ENCODE assay signal across 8 cellular contexts in genomic region chr19:49362926-49363264, GRCh38. TPM values are rescaled to one million over a fixed set of nuclear protein-coding genes. Genes with fewer than 3 reads are reported as not detected.
DNase-seq lines count a peak whose midpoint lies in the region; ATAC-seq, FAIRE-seq and TF ChIP-seq lines count a peak whose summit lies in the region.

No MANE protein-coding gene starts in this region.

- H3K9me3 ChIP-seq in A549 (no peaks in the 10 kb centered on the region), colonic mucosa (no peaks in the 10 kb centered on the region), lung (ENCODE audit: control insufficient read depth in 2 of 2, insufficient read depth in 1 of 2, low read length in 1 of 2) (no peaks in the 10 kb centered on the region)

- peak overlapping the region; percentile 99 for H3K4me2 ChIP-seq in A549

- 2% methylated on average over 14 of the region's 14 CpGs for WGBS in A549 (ENCODE audit: missing lambda C conversion rate)
- WGBS in lung, 2 donors, result 1% methylated on average over 14 of the region's 14 CpGs

- H3K36me3 ChIP-seq in colonic mucosa (no peaks in the 10 kb centered on the region), lung (ENCODE audit: control insufficient read depth in 2 of 2, insufficient read depth in 2 of 2, low read length in 2 of 2) (peaks cover 0 to 2% of the 10 kb centered on the region in 2 donors)

- intact Hi-C loops in colonic mucosa (cut with DNase I), result no loop called here

- TF ChIP-seq CTCF in A549 (IDR thresholded peaks at IDR 0.05), result no peak
- TF ChIP-seq CTCF in colonic mucosa (IDR thresholded peaks at IDR 0.05), result no peak
- no peak for TF ChIP-seq CTCF in lung (IDR thresholded peaks at IDR 0.05; ENCODE audit: control extremely low read depth, extremely low read depth)

- DNase-seq in A549 (ENCODE audit: low read depth in 1 of 2, low spot score in 1 of 2) (no peak), HPDE6-E6E7 (ENCODE audit: extremely low spot score) (peak; percentile 20), colonic mucosa (peak; percentile 56), lung (ENCODE audit: low spot score) (peak; percentile 49), hypothalamus (lab: John Stamatoyannopoulos, UW) (no peak), retina (no peak)
- DNase-seq in effector CD8-positive, alpha-beta T cell (lab: John Stamatoyannopoulos, UW), result no peak

- peak overlapping the region; percentile 47 to 58 for H3K9ac ChIP-seq in colonic mucosa (ENCODE audit: low read depth in 2 of 2, low read length in 2 of 2)

- no peak for TF ChIP-seq RAD21 in A549 (conservative IDR thresholded peaks at IDR 0.05 in 1 of 2, IDR thresholded peaks at IDR 0.05 in 1 of 2)

- ATAC-seq in A549, result peak; percentile 18 to 30; a peak in 5 of 6 replicates
- no peak for ATAC-seq in lung (ENCODE audit: insufficient read depth, low FRiP score)
- no peak for ATAC-seq in GM21360 (IDR thresholded peaks at IDR 0.05; ENCODE audit: unreplicated experiment)

- CTCF ChIA-PET in A549 (lab: Yijun Ruan, JAX), result interaction anchor here (0.6 to 2.0 kb wide), 7 partner anchors 10 to 204 kb away, joined by 3 to 10 read pairs (median 4); partner anchors contain the start of gene SLC17A7

- H3K27ac ChIP-seq in A549 (peak overlapping the region; percentile 87 to 90), colonic mucosa (peak overlapping the region; percentile 84), lung (ENCODE audit: low read depth in 1 of 2, low read length in 1 of 2) (peak overlapping the region; percentile 30 to 50)

- TF ChIP-seq EP300 in A549 (IDR thresholded peaks at IDR 0.05), result no peak

- FAIRE-seq in A549 (lab: Jason Lieb, UNC), result no peak

- POLR2A ChIA-PET in A549 (lab: Yijun Ruan, JAX), result interaction anchor here (0.5 to 1.5 kb wide), 5 partner anchors 63 to 231 kb away, joined by 3 to 4 read pairs (median 3); partner anchors contain the start of genes ALDH16A1 and GFY

- TF ChIP-seq POLR2A in A549 (IDR thresholded peaks at IDR 0.05; ENCODE audit: low read length), result no peak

- peak overlapping the region; percentile 88 for H3K4me3 ChIP-seq in A549
- peak overlapping the region; percentile 62 for H3K4me3 ChIP-seq in colonic mucosa
- H3K4me3 ChIP-seq in lung, result no peak overlapping the region

- H3K4me1 ChIP-seq in A549, result peaks cover 15% of the 10 kb centered on the region; the same call in 2 of the 3 replicates
- no peaks in the 10 kb centered on the region for H3K4me1 ChIP-seq in colonic mucosa
- H3K4me1 ChIP-seq in lung (ENCODE audit: control insufficient read depth in 2 of 2, insufficient read depth in 2 of 2, low read length in 2 of 2), result peaks cover 0 to 3% of the 10 kb centered on the region in 2 donors

- H3K27me3 ChIP-seq in colonic mucosa, result no peaks in the 10 kb centered on the region
- H3K27me3 ChIP-seq in lung (ENCODE audit: control insufficient read depth, insufficient read depth), result no peaks in the 10 kb centered on the region

TF ChIP-seq in A549, 52 proteins besides CTCF, POLR2A, EP300 and RAD21:
- TF ChIP-seq ELK1 (IDR thresholded peaks at IDR 0.05; ENCODE audit: low read depth, low read length) (no peak), ESRRA (IDR thresholded peaks at IDR 0.05; ENCODE audit: borderline replicate concordance, low read length) (no peak), JUNB (IDR thresholded peaks at IDR 0.05) (no peak), EHF (CRISPR knock-in tag; IDR thresholded peaks at IDR 0.05) (no peak), CBX8 (IDR thresholded peaks at IDR 0.05) (no peak), PHF8 (IDR thresholded peaks at IDR 0.05; ENCODE audit: borderline replicate concordance, low read depth) (no peak), TFCP2L1 (CRISPR knock-in tag; IDR thresholded peaks at IDR 0.05) (no peak), MAZ (IDR thresholded peaks at IDR 0.05; ENCODE audit: borderline replicate concordance, low read depth, low read length) (no peak), FOSB (CRISPR knock-in tag; IDR thresholded peaks at IDR 0.05) (no peak), SREBF2 (IDR thresholded peaks at IDR 0.05) (no peak)
TF ChIP-seq in A549: peak in this region for 0.

RNA-seq across cellular contexts. Expression of gene TEAD2, which starts 0.7 kb away (rescaled TPM):
- 15.9 and 20.3 TPM in 2 replicates for polyA plus RNA-seq in A549 (2011; rRNA removed)
- 13.0 and 16.5 TPM in 2 replicates for polyA plus RNA-seq in A549 (2012; cell fraction: cytosol; rRNA removed)
- 16.9 and 17.8 TPM in 2 replicates for polyA plus RNA-seq in A549 (2012; cell fraction: nucleus; rRNA removed)
- polyA plus RNA-seq in A549 (2017; fragmentation: RNase III; extraction: RNeasy Plus Mini Kit Qiagen cat#74134 plus additional on column Dnase treatment), result 19.0 to 26.3 TPM (median 25.3 TPM) in 3 replicates
- 36.2 and 44.5 TPM in 2 replicates for polyA minus RNA-seq in A549 (2011; rRNA and poly(A)+ RNA removed)
- total RNA-seq in colonic mucosa, result 10 to 100 TPM; 17.0 to 17.7 TPM
- total RNA-seq in lung, result 10 to 100 TPM; 31.4 to 40.0 TPM
- 10 to 100 TPM; 21.9 to 31.5 TPM for polyA plus RNA-seq in lung

RNA-seq across cellular contexts. Expression of gene DKKL1, which starts 0.8 kb away (rescaled TPM):
- 0.53 and 0.91 TPM in 2 replicates for polyA plus RNA-seq in A549 (2011; rRNA removed)
- 0.61 and 0.73 TPM in 2 replicates for polyA plus RNA-seq in A549 (2012; cell fraction: cytosol; rRNA removed)
- 0.47 and 0.91 TPM in 2 replicates for polyA plus RNA-seq in A549 (2012; cell fraction: nucleus; rRNA removed)
- 0.26 to 0.68 TPM (median 0.37 TPM) in 3 replicates for polyA plus RNA-seq in A549 (2017; fragmentation: RNase III; extraction: RNeasy Plus Mini Kit Qiagen cat#74134 plus additional on column Dnase treatment)
- polyA minus RNA-seq in A549 (2011; rRNA and poly(A)+ RNA removed), result 0.49 and 1.4 TPM in 2 replicates
- total RNA-seq in colonic mucosa, result not detected
- under 1 TPM; 0.85 to 0.95 TPM for total RNA-seq in lung
- under 1 TPM; 0.58 to 0.91 TPM for polyA plus RNA-seq in lung

RNA-seq across cellular contexts. Expression of gene KASH5, which starts 25.2 kb away (rescaled TPM):
- 0.08 TPM in 2 replicates for polyA plus RNA-seq in A549 (2011; rRNA removed)
- 0.03 and 0.09 TPM in 2 replicates for polyA plus RNA-seq in A549 (2012; cell fraction: cytosol; rRNA removed)
- 0.05 and 0.06 TPM in 2 replicates for polyA plus RNA-seq in A549 (2012; cell fraction: nucleus; rRNA removed)
- 0.17 TPM in 1 of 3 replicates, not detected in the others for polyA plus RNA-seq in A549 (2017; fragmentation: RNase III; extraction: RNeasy Plus Mini Kit Qiagen cat#74134 plus additional on column Dnase treatment)
- polyA minus RNA-seq in A549 (2011; rRNA and poly(A)+ RNA removed), result not detected in 2 replicates
- not detected for total RNA-seq in colonic mucosa
- 1 to 10 TPM in 1 of 2 donors, not detected in 1; 2.9 TPM for total RNA-seq in lung
- 1 to 10 TPM in 1 of 2 donors, under 1 TPM in 1; 0.52 to 1.5 TPM for polyA plus RNA-seq in lung

RNA-seq across cellular contexts. Expression of gene CD37, which starts 27.7 kb away (rescaled TPM):
- polyA plus RNA-seq in A549 (2011; rRNA removed), result not detected in 2 replicates
- polyA plus RNA-seq in A549 (2012; cell fraction: cytosol; rRNA removed), result not detected in 2 replicates
- polyA plus RNA-seq in A549 (2012; cell fraction: nucleus; rRNA removed), result not detected in 2 replicates
- 0.13 to 0.22 TPM in 2 of 3 replicates, not detected in the other for polyA plus RNA-seq in A549 (2017; fragmentation: RNase III; extraction: RNeasy Plus Mini Kit Qiagen cat#74134 plus additional on column Dnase treatment)
- not detected in 2 replicates for polyA minus RNA-seq in A549 (2011; rRNA and poly(A)+ RNA removed)
- total RNA-seq in colonic mucosa, result 1 to 10 TPM; 7.4 to 8.6 TPM
- total RNA-seq in lung, result 10 to 100 TPM; 33.9 to 65.1 TPM
- 100 to 1,000 TPM in 1 of 2 donors, 10 to 100 TPM in 1; 37.2 to 154 TPM for polyA plus RNA-seq in lung

RNA-seq across cellular contexts. Expression of gene SLC6A16, which starts 37.9 kb away (rescaled TPM):
- 5.9 and 8.6 TPM in 2 replicates for polyA plus RNA-seq in A549 (2011; rRNA removed)
- 1.2 and 1.9 TPM in 2 replicates for polyA plus RNA-seq in A549 (2012; cell fraction: cytosol; rRNA removed)
- 7.1 and 17.4 TPM in 2 replicates for polyA plus RNA-seq in A549 (2012; cell fraction: nucleus; rRNA removed)
- polyA plus RNA-seq in A549 (2017; fragmentation: RNase III; extraction: RNeasy Plus Mini Kit Qiagen cat#74134 plus additional on column Dnase treatment), result 2.4 to 3.2 TPM (median 3.2 TPM) in 3 replicates
- 3.0 and 5.4 TPM in 2 replicates for polyA minus RNA-seq in A549 (2011; rRNA and poly(A)+ RNA removed)
- total RNA-seq in colonic mucosa, result under 1 TPM; 0.17 to 0.82 TPM
- 1 to 10 TPM; 1.8 to 2.5 TPM for total RNA-seq in lung
- 1 to 10 TPM in 1 of 2 donors, under 1 TPM in 1; 0.93 to 2.4 TPM for polyA plus RNA-seq in lung

Comparison
In these comparisons a context has a peak if more than half of its experiments do, and no peak if none do; other contexts are left out.
1. ATAC-seq: peak in A549 (2 of 2); none in lung (single experiment) and GM21360 (single experiment).
2. DNase-seq: peak in HPDE6-E6E7 (single experiment), colonic mucosa (single experiment) and lung (single experiment); none in A549 (0 of 2), hypothalamus (0 of 51), retina (single experiment) and effector CD8-positive, alpha-beta T cell (single experiment).
3. Peak in every context shown above with its lines, with median percentiles within 50 percentile points of each other: H3K27ac ChIP-seq.